ENCODE assay signal across 20 cellular contexts in the genomic region with DNA sequence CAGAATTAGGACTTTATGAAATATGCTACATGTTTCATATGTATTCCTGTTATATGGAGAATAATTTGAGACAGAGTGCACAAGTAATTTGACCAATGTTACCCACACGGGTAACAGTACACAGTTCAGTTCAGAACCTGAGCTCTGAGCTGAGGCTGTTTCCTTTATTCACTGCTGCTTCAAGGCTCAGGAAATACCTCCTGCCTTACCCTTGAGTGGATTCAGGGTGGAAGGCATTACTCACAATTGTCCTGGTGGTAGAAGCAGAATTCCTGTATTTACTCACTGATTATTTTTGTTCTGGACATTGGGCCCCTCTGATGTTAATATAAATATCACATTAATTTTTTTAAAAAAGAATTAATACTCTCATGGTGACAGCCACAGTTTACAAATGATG.
DNase-seq lines count a peak whose midpoint lies in the region; ATAC-seq, FAIRE-seq and TF ChIP-seq lines count a peak whose summit lies in the region.
"Had no signal": no experiment of that assay in that cellular context is flagged by ENCODE, and none has a peak within 500 bp of the region (broad histone marks: within the 10 kb centered on the region; RNA-seq: fewer than 3 reads in every experiment).

No MANE protein-coding gene starts in this region.

- peak overlapping the region; percentile 60; the same call in 1 of the 2 replicates for H3K27ac Mint-ChIP-seq in HFFc6
- H3K27ac Mint-ChIP-seq in astrocyte (ENCODE audit: unreplicated experiment): no peak overlapping the region
- no peak overlapping the region for H3K27ac Mint-ChIP-seq in activated naive CD8-positive, alpha-beta T cell treated with anti-CD3 and anti-CD28 coated beads for 36 hours
- H3K27ac Mint-ChIP-seq: activated T-helper 2 cell treated with anti-CD3 and anti-CD28 coated beads, Interferon-gamma antibody, Interleukin-2, Interleukin-4, amounts not matched to agents 10 μg/mL and 5 μg/mL and 100 μg/mL, durations not matched to agents 14 hours and 24 hours and 36 hours; CD14-positive monocyte; memory B cell; nephron progenitor cell; type B pancreatic cell had no signal

- H4K20me1 ChIP-seq in astrocyte (ENCODE audit: insufficient read depth, low read length): no peaks in the 10 kb centered on the region
- H4K20me1 ChIP-seq in smooth muscle cell (ENCODE audit: low read depth): no peaks in the 10 kb centered on the region

- H3K4me3 Mint-ChIP-seq in HFFc6 (peak overlapping the region; percentile 59), astrocyte (ENCODE audit: unreplicated experiment) (no peak overlapping the region)
- H3K4me3 Mint-ChIP-seq in activated naive CD8-positive, alpha-beta T cell treated with anti-CD3 and anti-CD28 coated beads for 36 hours: no peak overlapping the region
- H3K4me3 Mint-ChIP-seq: CD14-positive monocyte, memory B cell, nephron progenitor cell, type B pancreatic cell had no signal

- H3K9me3 Mint-ChIP-seq in HFFc6 (no peaks in the 10 kb centered on the region), astrocyte (ENCODE audit: unreplicated experiment) (no peaks in the 10 kb centered on the region)
- no peaks in the 10 kb centered on the region for H3K9me3 Mint-ChIP-seq in activated naive CD8-positive, alpha-beta T cell treated with anti-CD3 and anti-CD28 coated beads for 36 hours
- H3K9me3 Mint-ChIP-seq: activated T-helper 2 cell treated with anti-CD3 and anti-CD28 coated beads, Interferon-gamma antibody, Interleukin-2, Interleukin-4, amounts not matched to agents 10 μg/mL and 5 μg/mL and 100 μg/mL, durations not matched to agents 14 hours and 24 hours and 36 hours; memory B cell; nephron progenitor cell; type B pancreatic cell had no signal

- no peaks in the 10 kb centered on the region for H3K79me2 ChIP-seq in astrocyte (ENCODE audit: insufficient read depth, low read length)
- no peaks in the 10 kb centered on the region for H3K79me2 ChIP-seq in smooth muscle cell (ENCODE audit: low read depth)

- H3K27me3 ChIP-seq in astrocyte (ENCODE audit: insufficient read depth, low read length) (no peaks in the 10 kb centered on the region), smooth muscle cell (ENCODE audit: low read depth) (no peaks in the 10 kb centered on the region)

- H2AFZ ChIP-seq in astrocyte (ENCODE audit: low read depth, low read length): no peak overlapping the region
- no peak overlapping the region for H2AFZ ChIP-seq in smooth muscle cell (ENCODE audit: low read depth)

- H3K4me2 ChIP-seq in astrocyte (ENCODE audit: low read length) (peak overlapping the region; percentile 26), smooth muscle cell (no peak overlapping the region)

- H3K4me1 ChIP-seq in astrocyte (ENCODE audit: insufficient read depth, low read length) (peaks cover 15% of the 10 kb centered on the region), smooth muscle cell (ENCODE audit: low read depth) (no peaks in the 10 kb centered on the region)
- H3K4me1 ChIP-seq: prostate gland had no signal

- no peak overlapping the region for H3K9ac ChIP-seq in astrocyte (ENCODE audit: low read length)
- H3K9ac ChIP-seq in smooth muscle cell (ENCODE audit: low read depth): no peak overlapping the region

- DNase-seq in HFFc6: peak; percentile 63
- DNase-seq in astrocyte (ENCODE audit: low read depth): peak; percentile 67
- DNase-seq in foreskin fibroblast: peak; percentile 47 to 74
- DNase-seq in smooth muscle cell (lab: John Stamatoyannopoulos, UW; ENCODE audit: unreplicated experiment): no peak
- no peak for DNase-seq in stimulated activated CD4-positive, alpha-beta T cell treated with anti-CD3 and anti-CD28 coated beads, Interleukin-2, amount 100 ng/mL, for 48 hours
- DNase-seq in COR-L47 (lab: John Stamatoyannopoulos, UW): no peak
- no peak for DNase-seq in activated naive CD8-positive, alpha-beta T cell treated with anti-CD3 and anti-CD28 coated beads for 36 hours
- DNase-seq: DMS53; head of caudate nucleus; NCI-H446; nephron progenitor cell; stimulated activated naive CD4-positive, alpha-beta T cell treated with Interleukin-2 at 50 U/mL for 16 hours; T-helper 2 cell had no signal

- TF ChIP-seq CTCF in HFFc6 (IDR thresholded peaks at IDR 0.05) (no peak; the same call in 1 of the 2 replicates), astrocyte (IDR thresholded peaks at IDR 0.05; ENCODE audit: insufficient read depth, low read depth, low read length) (no peak), foreskin fibroblast (IDR thresholded peaks at IDR 0.05; ENCODE audit: low read depth, low read length) (no peak), smooth muscle cell (IDR thresholded peaks at IDR 0.05; ENCODE audit: borderline replicate concordance, insufficient read depth, poor library complexity, severe bottlenecking) (no peak)

- peak; percentile 83 for FAIRE-seq in astrocyte (lab: Jason Lieb, UNC)

- H3K27ac ChIP-seq in astrocyte (ENCODE audit: low read depth, low read length): no peak overlapping the region
- peak overlapping the region; percentile 31 for H3K27ac ChIP-seq in smooth muscle cell (ENCODE audit: low read depth)
- H3K27ac ChIP-seq: epithelial cell of prostate, prostate gland had no signal

- ATAC-seq in HG03196 (IDR thresholded peaks at IDR 0.05; ENCODE audit: unreplicated experiment): no peak

- H3K4me3 ChIP-seq in astrocyte (ENCODE audit: insufficient read depth, low read depth, low read length): no peak overlapping the region
- no peak overlapping the region for H3K4me3 ChIP-seq in foreskin fibroblast (ENCODE audit: low read depth in 1 of 2, low read length in 2 of 2)
- H3K4me3 ChIP-seq in smooth muscle cell: no peak overlapping the region
- H3K4me3 ChIP-seq: prostate gland had no signal

- WGBS in smooth muscle cell (ENCODE audit: low lambda C conversion rate): 30% methylated on average over 1 of the region's 1 CpG

- no peaks in the 10 kb centered on the region for H3K36me3 ChIP-seq in astrocyte (ENCODE audit: insufficient read depth, low read length)
- H3K36me3 ChIP-seq in smooth muscle cell (ENCODE audit: low read depth): no peaks in the 10 kb centered on the region
- H3K36me3 ChIP-seq: prostate gland had no signal

- no peaks in the 10 kb centered on the region for H3K27me3 Mint-ChIP-seq in HFFc6 (ENCODE audit: insufficient read depth)
- H3K27me3 Mint-ChIP-seq in astrocyte (ENCODE audit: low read depth, unreplicated experiment): no peaks in the 10 kb centered on the region
- H3K27me3 Mint-ChIP-seq in activated naive CD8-positive, alpha-beta T cell treated with anti-CD3 and anti-CD28 coated beads for 36 hours: peaks cover 4% of the 10 kb centered on the region
- H3K27me3 Mint-ChIP-seq: memory B cell, type B pancreatic cell had no signal

- no peaks in the 10 kb centered on the region for H3F3A ChIP-seq in smooth muscle cell (ENCODE audit: low read depth)

- no peaks in the 10 kb centered on the region for H3K9me3 ChIP-seq in astrocyte (ENCODE audit: insufficient read depth, low read depth, low read length)
- H3K9me3 ChIP-seq in smooth muscle cell (replicated peaks; ENCODE audit: low read depth): no peaks in the 10 kb centered on the region
- H3K9me3 ChIP-seq: prostate gland had no signal

- H3K36me3 Mint-ChIP-seq in HFFc6 (ENCODE audit: low read depth) (0 out of 2 replicates have a peak, but pooled peaks cover 5% of the 10 kb centered on the region), astrocyte (ENCODE audit: low read depth, unreplicated experiment) (no peaks in the 10 kb centered on the region)
- H3K36me3 Mint-ChIP-seq in activated naive CD8-positive, alpha-beta T cell treated with anti-CD3 and anti-CD28 coated beads for 36 hours: no peaks in the 10 kb centered on the region
- H3K36me3 Mint-ChIP-seq: CD14-positive monocyte, memory B cell, type B pancreatic cell had no signal

- peaks cover 71% of the 10 kb centered on the region for H3K4me1 Mint-ChIP-seq in HFFc6 (ENCODE audit: low read depth)
- H3K4me1 Mint-ChIP-seq in astrocyte (ENCODE audit: low read depth, unreplicated experiment): peaks cover 47% of the 10 kb centered on the region
- H3K4me1 Mint-ChIP-seq in activated naive CD8-positive, alpha-beta T cell treated with anti-CD3 and anti-CD28 coated beads for 36 hours: peaks cover 14% of the 10 kb centered on the region
- H3K4me1 Mint-ChIP-seq: nephron progenitor cell had no signal

Comparison
In these comparisons a context has a peak if more than half of its experiments do, and no peak if none do; other contexts are left out.
1. DNase-seq: peak in HFFc6 (single experiment), astrocyte (single experiment) and foreskin fibroblast (2 of 2); none in smooth muscle cell (single experiment), stimulated activated CD4-positive, alpha-beta T cell treated with anti-CD3 and anti-CD28 coated beads, Interleukin-2, amount 100 ng/mL, for 48 hours (0 of 2), COR-L47 (single experiment) and activated naive CD8-positive, alpha-beta T cell treated with anti-CD3 and anti-CD28 coated beads for 36 hours (single experiment).